1 cellular context compared by ENCODE assay signal in the genomic region with DNA sequence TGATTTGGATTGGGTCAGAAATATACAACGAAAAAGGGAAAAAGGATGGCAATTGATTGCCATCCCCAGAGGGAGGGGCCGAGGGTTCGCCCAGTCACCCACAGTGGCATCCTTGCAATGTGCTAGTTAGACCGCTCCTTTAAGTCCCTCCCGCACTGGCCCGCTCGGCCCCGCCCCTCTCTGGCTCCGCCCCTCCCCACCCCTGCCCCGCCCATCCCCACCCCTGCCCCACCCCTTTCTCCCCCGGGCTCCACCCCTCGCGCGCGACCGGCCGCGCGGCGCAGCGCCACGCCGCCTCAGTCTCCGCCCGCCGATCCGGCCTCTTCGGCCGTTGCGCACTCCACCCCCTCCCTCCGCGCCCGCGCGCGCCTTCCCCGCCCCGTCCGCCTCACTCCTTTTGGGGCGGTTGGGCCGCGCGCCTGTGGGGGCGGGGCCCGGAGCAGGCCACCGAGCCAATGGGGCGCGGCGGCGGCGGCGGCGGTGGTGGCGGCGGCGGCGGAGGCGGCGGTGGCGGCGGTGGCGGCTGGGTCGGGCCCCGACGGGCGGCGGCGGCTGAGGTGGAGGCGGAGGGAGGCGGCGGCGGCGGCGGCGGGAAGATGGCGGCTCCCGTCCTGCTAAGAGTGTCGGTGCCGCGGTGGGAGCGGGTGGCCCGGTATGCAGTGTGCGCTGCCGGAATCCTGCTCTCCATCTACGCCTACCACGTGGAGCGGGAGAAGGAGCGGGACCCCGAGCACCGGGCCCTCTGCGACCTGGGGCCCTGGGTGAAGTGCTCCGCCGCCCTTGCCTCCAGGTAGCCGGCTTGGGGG.
TF ChIP-seq lines count a peak whose summit lies in the region.

VKORC1L1 (plus strand) TSS at position 299 of the 806 bp plus-strand sequence; CDS start at position 597, 298 bp downstream.

TF ChIP-seq in K562, 482 proteins besides CTCF, POLR2A, EP300 and RAD21 (continued from another document and continues in another):
- TF ChIP-seq, protein P1, sequence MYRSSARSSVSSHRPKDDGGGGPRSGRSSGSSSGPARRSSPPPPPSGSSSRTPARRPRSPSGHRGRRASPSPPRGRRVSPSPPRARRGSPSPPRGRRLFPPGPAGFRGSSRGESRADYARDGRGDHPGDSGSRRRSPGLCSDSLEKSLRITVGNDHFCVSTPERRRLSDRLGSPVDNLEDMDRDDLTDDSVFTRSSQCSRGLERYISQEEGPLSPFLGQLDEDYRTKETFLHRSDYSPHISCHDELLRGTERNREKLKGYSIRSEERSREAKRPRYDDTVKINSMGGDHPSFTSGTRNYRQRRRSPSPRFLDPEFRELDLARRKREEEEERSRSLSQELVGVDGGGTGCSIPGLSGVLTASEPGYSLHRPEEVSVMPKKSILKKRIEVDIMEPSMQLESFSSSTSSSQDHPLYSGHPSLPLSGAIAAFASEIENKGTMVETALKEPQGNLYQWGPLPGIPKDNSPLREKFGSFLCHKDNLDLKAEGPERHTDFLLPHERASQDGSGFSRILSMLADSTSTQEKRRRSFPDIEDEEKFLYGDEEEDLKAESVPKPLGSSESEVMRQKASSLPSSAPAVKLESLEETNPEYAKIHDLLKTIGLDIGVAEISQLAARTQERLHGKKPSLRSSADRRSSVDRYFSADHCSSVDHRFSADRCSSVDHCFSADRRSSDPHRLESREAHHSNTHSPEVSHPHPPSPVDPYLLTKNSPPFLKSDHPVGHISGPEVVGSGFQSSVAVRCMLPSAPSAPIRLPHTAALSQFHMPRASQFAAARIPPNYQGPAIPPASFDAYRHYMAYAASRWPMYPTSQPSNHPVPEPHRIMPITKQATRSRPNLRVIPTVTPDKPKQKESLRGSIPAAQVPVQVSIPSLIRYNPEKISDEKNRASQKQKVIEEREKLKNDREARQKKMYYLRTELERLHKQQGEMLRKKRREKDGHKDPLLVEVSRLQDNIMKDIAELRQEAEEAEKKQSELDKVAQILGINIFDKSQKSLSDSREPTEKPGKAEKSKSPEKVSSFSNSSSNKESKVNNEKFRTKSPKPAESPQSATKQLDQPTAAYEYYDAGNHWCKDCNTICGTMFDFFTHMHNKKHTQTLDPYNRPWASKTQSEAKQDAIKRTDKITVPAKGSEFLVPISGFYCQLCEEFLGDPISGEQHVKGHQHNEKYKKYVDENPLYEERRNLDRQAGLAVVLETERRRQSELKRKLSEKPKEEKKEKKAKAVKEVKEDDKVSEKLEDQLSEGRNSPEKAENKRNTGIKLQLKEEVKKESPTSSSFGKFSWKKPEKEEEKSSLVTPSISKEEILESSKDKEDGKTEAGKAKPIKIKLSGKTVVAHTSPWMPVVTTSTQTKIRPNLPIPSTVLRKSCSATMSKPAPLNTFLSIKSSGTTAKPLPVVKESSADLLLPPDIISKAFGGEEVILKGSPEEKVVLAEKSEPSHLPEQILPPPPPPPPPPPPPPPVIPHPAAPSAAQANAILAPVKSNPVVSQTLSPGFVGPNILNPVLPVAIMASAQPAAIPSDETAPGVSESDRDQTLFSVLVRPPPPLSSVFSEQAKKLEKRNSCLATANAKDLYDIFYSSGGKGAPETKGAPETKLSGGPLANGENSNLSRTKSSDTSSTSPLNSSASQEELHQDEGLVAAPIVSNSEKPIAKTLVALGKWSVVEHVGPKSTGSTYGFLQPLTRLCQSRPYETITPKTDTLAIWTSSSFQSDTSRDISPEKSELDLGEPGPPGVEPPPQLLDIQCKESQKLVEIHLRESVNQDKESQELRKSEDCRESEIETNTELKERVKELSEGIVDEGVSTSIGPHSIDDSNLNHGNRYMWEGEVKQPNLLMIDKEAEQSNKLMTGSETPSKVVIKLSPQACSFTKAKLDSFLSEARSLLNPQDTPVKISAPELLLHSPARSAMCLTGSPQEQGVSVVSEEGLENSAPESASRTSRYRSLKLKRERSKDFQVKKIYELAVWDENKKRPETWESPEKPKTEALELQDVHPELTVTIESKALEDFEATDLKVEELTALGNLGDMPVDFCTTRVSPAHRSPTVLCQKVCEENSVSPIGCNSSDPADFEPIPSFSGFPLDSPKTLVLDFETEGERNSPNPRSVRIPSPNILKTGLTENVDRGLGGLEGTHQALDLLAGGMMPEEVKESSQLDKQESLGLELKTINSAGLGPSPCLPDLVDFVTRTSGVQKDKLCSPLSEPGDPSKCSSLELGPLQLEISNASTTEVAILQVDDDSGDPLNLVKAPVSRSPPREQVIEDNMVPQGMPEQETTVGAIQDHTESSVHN (IDR thresholded peaks at IDR 0.05; ENCODE audit: borderline replicate concordance in 1 of 2, low read depth in 1 of 2): no peak
- TF ChIP-seq ARHGAP35 (IDR thresholded peaks at IDR 0.05; ENCODE audit: partially characterized antibody): no peak
- TF ChIP-seq DIDO1 (tag; IDR thresholded peaks at IDR 0.05; ENCODE audit: low read depth): no peak
- TF ChIP-seq, protein P2, sequence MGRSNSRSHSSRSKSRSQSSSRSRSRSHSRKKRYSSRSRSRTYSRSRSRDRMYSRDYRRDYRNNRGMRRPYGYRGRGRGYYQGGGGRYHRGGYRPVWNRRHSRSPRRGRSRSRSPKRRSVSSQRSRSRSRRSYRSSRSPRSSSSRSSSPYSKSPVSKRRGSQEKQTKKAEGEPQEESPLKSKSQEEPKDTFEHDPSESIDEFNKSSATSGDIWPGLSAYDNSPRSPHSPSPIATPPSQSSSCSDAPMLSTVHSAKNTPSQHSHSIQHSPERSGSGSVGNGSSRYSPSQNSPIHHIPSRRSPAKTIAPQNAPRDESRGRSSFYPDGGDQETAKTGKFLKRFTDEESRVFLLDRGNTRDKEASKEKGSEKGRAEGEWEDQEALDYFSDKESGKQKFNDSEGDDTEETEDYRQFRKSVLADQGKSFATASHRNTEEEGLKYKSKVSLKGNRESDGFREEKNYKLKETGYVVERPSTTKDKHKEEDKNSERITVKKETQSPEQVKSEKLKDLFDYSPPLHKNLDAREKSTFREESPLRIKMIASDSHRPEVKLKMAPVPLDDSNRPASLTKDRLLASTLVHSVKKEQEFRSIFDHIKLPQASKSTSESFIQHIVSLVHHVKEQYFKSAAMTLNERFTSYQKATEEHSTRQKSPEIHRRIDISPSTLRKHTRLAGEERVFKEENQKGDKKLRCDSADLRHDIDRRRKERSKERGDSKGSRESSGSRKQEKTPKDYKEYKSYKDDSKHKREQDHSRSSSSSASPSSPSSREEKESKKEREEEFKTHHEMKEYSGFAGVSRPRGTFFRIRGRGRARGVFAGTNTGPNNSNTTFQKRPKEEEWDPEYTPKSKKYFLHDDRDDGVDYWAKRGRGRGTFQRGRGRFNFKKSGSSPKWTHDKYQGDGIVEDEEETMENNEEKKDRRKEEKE (IDR thresholded peaks at IDR 0.05; ENCODE audit: borderline replicate concordance in 1 of 2, control insufficient read depth in 1 of 2, low read depth in 2 of 2, low read length in 1 of 2): no peak
- peak; percentile 50 for TF ChIP-seq MXD1 (CRISPR knock-in tag; IDR thresholded peaks at IDR 0.05; ENCODE audit: borderline replicate concordance, poor library complexity, severe bottlenecking)
- peak; percentile 38; the same call in 1 of the 2 replicates for TF ChIP-seq USF1 (CRISPR knock-in tag; IDR thresholded peaks at IDR 0.05)
- TF ChIP-seq CTBP1 (IDR thresholded peaks at IDR 0.05; ENCODE audit: borderline replicate concordance): peak; percentile 83
- TF ChIP-seq RBM25 (IDR thresholded peaks at IDR 0.05; ENCODE audit: low read depth, low read length, severe bottlenecking): peak; percentile 16
- no peak for TF ChIP-seq DEAF1 (CRISPR knock-in tag; IDR thresholded peaks at IDR 0.05)
- no peak for TF ChIP-seq MEF2A (IDR thresholded peaks at IDR 0.05; ENCODE audit: control insufficient read depth, low read depth, low read length)
- TF ChIP-seq CHD2 (IDR thresholded peaks at IDR 0.05; ENCODE audit: low read depth, low read length): no peak
- TF ChIP-seq, protein P3, sequence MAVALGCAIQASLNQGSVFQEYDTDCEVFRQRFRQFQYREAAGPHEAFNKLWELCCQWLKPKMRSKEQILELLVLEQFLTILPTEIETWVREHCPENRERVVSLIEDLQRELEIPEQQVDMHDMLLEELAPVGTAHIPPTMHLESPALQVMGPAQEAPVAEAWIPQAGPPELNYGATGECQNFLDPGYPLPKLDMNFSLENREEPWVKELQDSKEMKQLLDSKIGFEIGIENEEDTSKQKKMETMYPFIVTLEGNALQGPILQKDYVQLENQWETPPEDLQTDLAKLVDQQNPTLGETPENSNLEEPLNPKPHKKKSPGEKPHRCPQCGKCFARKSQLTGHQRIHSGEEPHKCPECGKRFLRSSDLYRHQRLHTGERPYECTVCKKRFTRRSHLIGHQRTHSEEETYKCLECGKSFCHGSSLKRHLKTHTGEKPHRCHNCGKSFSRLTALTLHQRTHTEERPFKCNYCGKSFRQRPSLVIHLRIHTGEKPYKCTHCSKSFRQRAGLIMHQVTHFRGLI (CRISPR knock-in tag; IDR thresholded peaks at IDR 0.05): no peak
- TF ChIP-seq SMAD4 (CRISPR knock-in tag; conservative IDR thresholded peaks at IDR 0.05): peak; percentile 68
- no peak for TF ChIP-seq ZKSCAN3 (CRISPR knock-in tag; IDR thresholded peaks at IDR 0.05)
- TF ChIP-seq, protein P4, sequence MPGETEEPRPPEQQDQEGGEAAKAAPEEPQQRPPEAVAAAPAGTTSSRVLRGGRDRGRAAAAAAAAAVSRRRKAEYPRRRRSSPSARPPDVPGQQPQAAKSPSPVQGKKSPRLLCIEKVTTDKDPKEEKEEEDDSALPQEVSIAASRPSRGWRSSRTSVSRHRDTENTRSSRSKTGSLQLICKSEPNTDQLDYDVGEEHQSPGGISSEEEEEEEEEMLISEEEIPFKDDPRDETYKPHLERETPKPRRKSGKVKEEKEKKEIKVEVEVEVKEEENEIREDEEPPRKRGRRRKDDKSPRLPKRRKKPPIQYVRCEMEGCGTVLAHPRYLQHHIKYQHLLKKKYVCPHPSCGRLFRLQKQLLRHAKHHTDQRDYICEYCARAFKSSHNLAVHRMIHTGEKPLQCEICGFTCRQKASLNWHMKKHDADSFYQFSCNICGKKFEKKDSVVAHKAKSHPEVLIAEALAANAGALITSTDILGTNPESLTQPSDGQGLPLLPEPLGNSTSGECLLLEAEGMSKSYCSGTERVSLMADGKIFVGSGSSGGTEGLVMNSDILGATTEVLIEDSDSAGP (CRISPR knock-in tag; IDR thresholded peaks at IDR 0.05): 0 out of 2 replicates have a peak, but pooled peaks have one; percentile 67
- TF ChIP-seq, protein P5, sequence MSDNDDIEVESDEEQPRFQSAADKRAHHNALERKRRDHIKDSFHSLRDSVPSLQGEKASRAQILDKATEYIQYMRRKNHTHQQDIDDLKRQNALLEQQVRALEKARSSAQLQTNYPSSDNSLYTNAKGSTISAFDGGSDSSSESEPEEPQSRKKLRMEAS (CRISPR knock-in tag; IDR thresholded peaks at IDR 0.05): peak; percentile 68
- TF ChIP-seq TSC22D4 (tag; IDR thresholded peaks at IDR 0.05): no peak
- peak; percentile 36; the same call in 1 of the 2 replicates for TF ChIP-seq EGR1 (conservative IDR thresholded peaks at IDR 0.05)
- no peak for TF ChIP-seq SMARCB1 (IDR thresholded peaks at IDR 0.05; ENCODE audit: insufficient read length, low read depth)
- no peak for TF ChIP-seq HDGF (IDR thresholded peaks at IDR 0.05)
- peak; percentile 45; the same call in 1 of the 2 replicates for TF ChIP-seq SUPT5H (IDR thresholded peaks at IDR 0.05)
- peak; percentile 42; the same call in 1 of the 2 replicates for TF ChIP-seq CREM (IDR thresholded peaks at IDR 0.05; ENCODE audit: low read depth)
- TF ChIP-seq NR2F6 (CRISPR knock-in tag; IDR thresholded peaks at IDR 0.05): no peak
- peak; percentile 69 for TF ChIP-seq CXXC5 (CRISPR knock-in tag; IDR thresholded peaks at IDR 0.05)
- TF ChIP-seq EP400 (IDR thresholded peaks at IDR 0.05): peak; percentile 79
- no peak for TF ChIP-seq GABPA (tag; conservative IDR thresholded peaks at IDR 0.05; ENCODE audit: low read depth)
- no peak for TF ChIP-seq LEF1 (IDR thresholded peaks at IDR 0.05)
- TF ChIP-seq ZNF143 (CRISPR knock-in tag; IDR thresholded peaks at IDR 0.05): no peak
- no peak for TF ChIP-seq TRIM24 (IDR thresholded peaks at IDR 0.05)
- TF ChIP-seq ZHX1 (conservative IDR thresholded peaks at IDR 0.05; ENCODE audit: low read length): no peak
- no peak for TF ChIP-seq POLR2AphosphoS5 (IDR thresholded peaks at IDR 0.05; ENCODE audit: control insufficient read depth, insufficient read depth, low read depth, low read length)
- no peak for TF ChIP-seq FOXA3 (CRISPR knock-in tag; conservative IDR thresholded peaks at IDR 0.05 in 1 of 2, IDR thresholded peaks at IDR 0.05 in 1 of 2)
- TF ChIP-seq SIN3A (IDR thresholded peaks at IDR 0.05; ENCODE audit: borderline replicate concordance in 2 of 2, control insufficient read depth in 1 of 2, low read depth in 2 of 2, low read length in 2 of 2): peak in 1 of 2 experiments; percentile 73; a peak in 1 of 4 replicates
- TF ChIP-seq PHF8 (IDR thresholded peaks at IDR 0.05; ENCODE audit: borderline replicate concordance, low read length): peak; percentile 71; the same call in 1 of the 2 replicates
